ENCODE assay signal across 27 cellular contexts in the genomic region with DNA sequence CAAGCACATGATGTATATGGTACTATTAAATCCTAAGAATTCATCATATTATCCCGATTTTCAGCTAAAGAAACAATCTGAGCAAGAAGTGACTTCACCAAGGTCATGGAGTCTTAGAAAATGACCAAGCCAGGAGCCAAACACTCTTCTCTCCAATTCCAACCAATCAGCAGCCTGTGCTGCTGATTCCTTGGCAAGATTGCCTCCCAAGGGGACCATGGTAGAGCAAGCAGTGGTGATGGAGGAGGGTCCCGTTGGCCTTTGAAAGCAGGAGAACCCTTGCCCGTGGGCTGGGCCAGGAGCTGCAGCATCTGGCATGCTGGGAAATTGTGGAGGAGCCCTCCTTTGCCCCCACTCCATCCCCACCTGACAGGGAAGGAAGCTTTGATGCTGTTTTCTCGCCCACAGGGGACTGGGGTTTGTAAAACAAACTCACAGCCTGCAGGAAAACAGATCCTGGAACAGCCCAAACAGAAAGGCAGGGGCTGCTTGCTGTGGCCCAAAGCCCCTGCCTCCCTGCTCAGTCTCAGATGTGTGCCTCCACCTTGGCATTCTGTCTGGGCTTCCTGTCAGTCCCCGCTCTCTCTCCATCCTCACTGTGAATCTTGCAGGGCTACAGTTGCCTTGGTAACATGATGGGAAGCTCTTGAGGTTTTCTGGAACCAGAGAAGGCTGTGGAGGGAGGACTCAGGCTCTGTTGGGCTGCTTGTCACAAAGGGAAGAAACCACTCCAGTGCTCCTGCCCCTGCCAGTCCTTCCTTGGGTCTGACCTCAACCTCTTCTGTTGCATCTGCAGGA.
A peak's percentile ranks its signal among the peaks of the same experiment; 100 is the strongest.
DNase-seq lines count a peak whose midpoint lies in the region; ATAC-seq, FAIRE-seq and TF ChIP-seq lines count a peak whose summit lies in the region.
"Had no signal": no experiment of that assay in that cellular context is flagged by ENCODE, and none has a peak within 500 bp of the region (broad histone marks: within the 10 kb centered on the region; RNA-seq: fewer than 3 reads in every experiment).

No MANE protein-coding gene starts in this region.

- TF ChIP-seq RAD21 in K562 (CRISPR knock-in tag; conservative IDR thresholded peaks at IDR 0.05 in 1 of 2, IDR thresholded peaks at IDR 0.05 in 1 of 2) = no peak

- no peak overlapping the region for H2AFZ ChIP-seq in K562 (ENCODE audit: low read depth, low read length)

- DNase-seq in DMS79 treated with DMSO at 0.1 percent for 48 hours (lab: John Stamatoyannopoulos, UW) (peak; percentile 74), NCI-H1694 treated with DMSO at 0.1 percent for 48 hours (lab: John Stamatoyannopoulos, UW) (peak; percentile 31), K562 (ENCODE audit: extremely low read depth in 1 of 4, low spot score in 3 of 4) (no peak), left kidney (ENCODE audit: low read depth, low spot score) (peak; percentile 49), GM19239 (ENCODE audit: insufficient read length, low spot score) (no peak), activated T-cell treated with anti-CD3 and anti-CD28 coated beads for 4 hours (no peak), medulla oblongata (ENCODE audit: extremely low spot score) (no peak)
- DNase-seq: activated CD4-positive, alpha-beta T cell treated with anti-CD3 and anti-CD28 coated beads for 36 hours; activated naive CD4-positive, alpha-beta T cell treated with anti-CD3 and anti-CD28 coated beads for 36 hours; activated T-cell treated with anti-CD3 and anti-CD28 coated beads, Interleukin-2, amount 50 U/mL, for 72 hours; CD4-positive, alpha-beta T cell; DMS153; foreskin melanocyte; Kasumi-1; mammary epithelial cell; NCI-H1048; stimulated activated CD4-positive, alpha-beta T cell treated with anti-CD3 and anti-CD28 coated beads, Interleukin-2, amount 100 ng/mL, for 48 hours; stimulated activated naive CD4-positive, alpha-beta T cell; T-helper 1 cell; thyroid gland had no signal

- H3K27ac ChIP-seq in K562 (ENCODE audit: extremely low read depth, low read depth, low read length) = no peak overlapping the region
- H3K27ac ChIP-seq: ascending aorta, thyroid gland had no signal

- no peaks in the 10 kb centered on the region for H3K9me1 ChIP-seq in K562 (ENCODE audit: control insufficient read depth, insufficient read depth, low read length)

- H3K4me2 ChIP-seq in K562 (ENCODE audit: insufficient read depth, low read length) = no peak overlapping the region
- H3K4me2 ChIP-seq: smooth muscle cell had no signal

- in situ Hi-C loops in K562 (cut with MboI) = no loop called here

- no peaks in the 10 kb centered on the region for H3K9me3 ChIP-seq in K562 (replicated peaks; ENCODE audit: control insufficient read depth, insufficient read depth, low read depth, low read length)
- H3K9me3 ChIP-seq: ascending aorta, thyroid gland had no signal

- H4K20me1 ChIP-seq in K562 (replicated peaks; ENCODE audit: control insufficient read depth, insufficient read depth, low read length) = peaks cover 4% of the 10 kb centered on the region; the same call in 1 of the 2 replicates

- ATAC-seq in K562 = no peak
- ATAC-seq in HG03521 (IDR thresholded peaks at IDR 0.05; ENCODE audit: unreplicated experiment) = no peak
- ATAC-seq: activated CD4-positive, alpha-beta T cell treated with anti-CD3 and anti-CD28 coated beads for 36 hours; activated T-cell treated with anti-CD3 and anti-CD28 coated beads, Interleukin-2, amount 50 U/mL, for 72 hours; GM12878; Panc1 had no signal

- no peak for TF ChIP-seq POLR2A in K562 (conservative IDR thresholded peaks at IDR 0.05)

- BruUV-seq in K562 (replicated peaks; lab: Mats Ljungman, UMichigan) = no TSS peak

- TF ChIP-seq EP300 in K562 (IDR thresholded peaks at IDR 0.05; ENCODE audit: low read length) = no peak

- WGBS in K562 (ENCODE audit: insufficient coverage, low coverage, missing lambda C conversion rate) = 0% methylated on average over 5 of the region's 5 CpGs

- no peak overlapping the region for H3K4me3 ChIP-seq in K562
- H3K4me3 ChIP-seq: ascending aorta, GM12878, smooth muscle cell, thyroid gland had no signal

- H3K4me1 ChIP-seq in K562 (replicated peaks in 1 of 2; ENCODE audit: control insufficient read depth in 2 of 2, insufficient read depth in 2 of 2, low read length in 2 of 2) = peaks cover 2 to 3% of the 10 kb centered on the region in 2 experiments; a peak in 2 of 5 replicates
- H3K4me1 ChIP-seq: ascending aorta, thyroid gland had no signal

- FAIRE-seq in K562 (lab: Jason Lieb, UNC) (no peak), GM19239 (lab: Jason Lieb, UNC) (no peak)
- FAIRE-seq: GM12878, HTR-8/SVneo, keratinocyte had no signal

- H3K9ac ChIP-seq in K562 (ENCODE audit: insufficient read depth in 1 of 2, low read depth in 2 of 2, low read length in 2 of 2) = no peak overlapping the region

- no peaks in the 10 kb centered on the region for H3K36me3 ChIP-seq in K562 (ENCODE audit: control insufficient read depth, insufficient read depth, low read length)
- H3K36me3 ChIP-seq: ascending aorta, thyroid gland had no signal

- POLR2A ChIA-PET in K562 (lab: Yijun Ruan, JAX) = interaction anchor here (0.6 kb wide), 1 partner anchor 104 kb away, joined by 3 read pairs; no protein-coding TSS in a partner anchor

- no peaks in the 10 kb centered on the region for H3K79me2 ChIP-seq in K562 (ENCODE audit: control insufficient read depth, insufficient read depth, low read length)

- CTCF ChIA-PET in K562 (lab: Yijun Ruan, JAX; ENCODE audit: low intra/inter-chr PET ratio) = no interaction called here

- no peak for TF ChIP-seq CTCF in K562 (IDR thresholded peaks at IDR 0.05 in 2 of 3, conservative IDR thresholded peaks at IDR 0.05 in 1 of 3; ENCODE audit: insufficient read depth in 2 of 3, low read depth in 1 of 3, low read length in 3 of 3)

- H3K27me3 ChIP-seq in K562 (ENCODE audit: control insufficient read depth in 2 of 2, insufficient read depth in 2 of 2, low read length in 2 of 2) = peaks cover 44 to 72% of the 10 kb centered on the region in 2 experiments
- H3K27me3 ChIP-seq: ascending aorta, thyroid gland had no signal

- intact Hi-C loops in K562 (cut with micrococcal nuclease) = loop anchor here (10.0 kb wide), 3 partner anchors 139 to 329 kb away; no protein-coding TSS in a partner anchor

TF ChIP-seq in K562, 482 proteins besides CTCF, POLR2A, EP300 and RAD21:
- TF ChIP-seq ZNF212 (CRISPR knock-in tag; IDR thresholded peaks at IDR 0.05) (no peak), NFYB (IDR thresholded peaks at IDR 0.05; ENCODE audit: extremely low read depth, insufficient read length) (peak; percentile 51), ZBTB8A (IDR thresholded peaks at IDR 0.05; ENCODE audit: partially characterized antibody) (no peak), RFX1 (IDR thresholded peaks at IDR 0.05) (peak; percentile 62), RBBP5 (IDR thresholded peaks at IDR 0.05; ENCODE audit: borderline replicate concordance, insufficient read depth, low read length, poor library complexity, severe bottlenecking) (no peak), ELF1 (tag; IDR thresholded peaks at IDR 0.05) (no peak)

Comparison
In these comparisons a context has a peak if more than half of its experiments do, and no peak if none do; other contexts are left out.
1. DNase-seq: peak in DMS79 treated with DMSO at 0.1 percent for 48 hours (single experiment), NCI-H1694 treated with DMSO at 0.1 percent for 48 hours (single experiment) and left kidney (single experiment); none in K562 (0 of 4), GM19239 (single experiment), activated T-cell treated with anti-CD3 and anti-CD28 coated beads for 4 hours (single experiment) and medulla oblongata (single experiment).